Comparison of ENCODE assay signal across 8 cellular contexts in genomic region chr6:37547564-37548061, GRCh38. TPM values are rescaled to one million over a fixed set of nuclear protein-coding genes. Genes with fewer than 3 reads are reported as not detected.
DNase-seq lines count a peak whose midpoint lies in the region; ATAC-seq and TF ChIP-seq lines count a peak whose summit lies in the region.

No MANE protein-coding gene starts in this region.

- H3K9me2 ChIP-seq in MM.1S (replicated peaks; ENCODE audit: insufficient read depth, low read length): no peaks in the 10 kb centered on the region

- no peaks in the 10 kb centered on the region for H3K36me3 Mint-ChIP-seq in activated T-helper 1 cell treated with anti-CD3 and anti-CD28 coated beads, Interleukin-12 subunit alpha, Interleukin-12 subunit beta, Interleukin-2, Interleukin-4 antibody, amounts not matched to agents 30 ng/mL and 10 ng/mL and 1 ng/mL, durations not matched to agents 14 hours and 24 hours and 36 hours (ENCODE audit: low read depth)

- H3K36me3 ChIP-seq in mucosa of descending colon (ENCODE audit: low read depth): no peaks in the 10 kb centered on the region
- no peaks in the 10 kb centered on the region for H3K36me3 ChIP-seq in psoas muscle (ENCODE audit: insufficient read depth in 1 of 2, low read depth in 1 of 2)
- H3K36me3 ChIP-seq in MM.1S (replicated peaks; ENCODE audit: insufficient read depth, low read length): no peaks in the 10 kb centered on the region

- H3K27me3 Mint-ChIP-seq in activated T-helper 1 cell treated with anti-CD3 and anti-CD28 coated beads, Interleukin-12 subunit alpha, Interleukin-12 subunit beta, Interleukin-2, Interleukin-4 antibody, amounts not matched to agents 30 ng/mL and 10 ng/mL and 1 ng/mL, durations not matched to agents 14 hours and 24 hours and 36 hours (ENCODE audit: insufficient read depth): peaks cover 11% of the 10 kb centered on the region

- H4K20me1 ChIP-seq in MM.1S (ENCODE audit: insufficient read depth, low read length): no peaks in the 10 kb centered on the region

- H3K4me1 Mint-ChIP-seq in activated T-helper 1 cell treated with anti-CD3 and anti-CD28 coated beads, Interleukin-12 subunit alpha, Interleukin-12 subunit beta, Interleukin-2, Interleukin-4 antibody, amounts not matched to agents 30 ng/mL and 10 ng/mL and 1 ng/mL, durations not matched to agents 14 hours and 24 hours and 36 hours (ENCODE audit: low read depth): peaks cover 17% of the 10 kb centered on the region

- intact Hi-C loops in activated T-helper 1 cell treated with anti-CD3 and anti-CD28 coated beads, Interleukin-12 subunit alpha, Interleukin-12 subunit beta, Interleukin-2, Interleukin-4 antibody, amounts not matched to agents 30 ng/mL and 10 ng/mL and 1 ng/mL, durations not matched to agents 14 hours and 24 hours and 36 hours (cut with micrococcal nuclease): no loop called here
- intact Hi-C loops in mucosa of descending colon (cut with DNase I, micrococcal nuclease): no loop called here
- intact Hi-C loops in psoas muscle (cut with DNase I): no loop called here

- no peaks in the 10 kb centered on the region for H3K9me3 ChIP-seq in mucosa of descending colon
- H3K9me3 ChIP-seq in psoas muscle: no peaks in the 10 kb centered on the region
- no peaks in the 10 kb centered on the region for H3K9me3 ChIP-seq in MM.1S (replicated peaks; ENCODE audit: insufficient read depth, low read length)

- H3K4me3 ChIP-seq in mucosa of descending colon (no peak overlapping the region), psoas muscle (no peak overlapping the region), MM.1S (ENCODE audit: low read length) (no peak overlapping the region)

- H3K4me2 ChIP-seq in MM.1S (ENCODE audit: low read depth, low read length): no peak overlapping the region

- TF ChIP-seq CTCF in mucosa of descending colon (IDR thresholded peaks at IDR 0.05) (no peak), psoas muscle (IDR thresholded peaks at IDR 0.05) (no peak), MM.1S (IDR thresholded peaks at IDR 0.05; ENCODE audit: low read length) (no peak)

- H3K9me3 Mint-ChIP-seq in activated T-helper 1 cell treated with anti-CD3 and anti-CD28 coated beads, Interleukin-12 subunit alpha, Interleukin-12 subunit beta, Interleukin-2, Interleukin-4 antibody, amounts not matched to agents 30 ng/mL and 10 ng/mL and 1 ng/mL, durations not matched to agents 14 hours and 24 hours and 36 hours: no peaks in the 10 kb centered on the region

- H3K27me3 ChIP-seq in psoas muscle (ENCODE audit: insufficient read depth in 3 of 3, low read length in 2 of 3): no peaks in the 10 kb centered on the region
- no peaks in the 10 kb centered on the region for H3K27me3 ChIP-seq in MM.1S (replicated peaks; ENCODE audit: insufficient read depth, low read length)

- H3K27ac Mint-ChIP-seq in activated T-helper 1 cell treated with anti-CD3 and anti-CD28 coated beads, Interleukin-12 subunit alpha, Interleukin-12 subunit beta, Interleukin-2, Interleukin-4 antibody, amounts not matched to agents 30 ng/mL and 10 ng/mL and 1 ng/mL, durations not matched to agents 14 hours and 24 hours and 36 hours: peak overlapping the region; percentile 61

- no peaks in the 10 kb centered on the region for H3F3A ChIP-seq in MM.1S (ENCODE audit: insufficient read depth, low read length)

- no peaks in the 10 kb centered on the region for H3K79me2 ChIP-seq in MM.1S (ENCODE audit: low read length)

- H3K27ac ChIP-seq in psoas muscle: no peak overlapping the region
- no peak overlapping the region for H3K27ac ChIP-seq in MM.1S (ENCODE audit: low read length)

- DNase-seq in ELR (ENCODE audit: low read depth): peak; percentile 41
- peak; percentile 7 for DNase-seq in KG1 (lab: John Stamatoyannopoulos, UW)
- peak; percentile 12 for DNase-seq in activated T-helper 1 cell treated with anti-CD3 and anti-CD28 coated beads, Interleukin-12 subunit alpha, Interleukin-12 subunit beta, Interleukin-2, Interleukin-4 antibody, amounts not matched to agents 30 ng/mL and 10 ng/mL and 1 ng/mL, durations not matched to agents 14 hours and 24 hours and 36 hours (ENCODE audit: low spot score)
- no peak for DNase-seq in mucosa of descending colon
- no peak for DNase-seq in psoas muscle
- no peak for DNase-seq in MM.1S
- DNase-seq in putamen (ENCODE audit: low spot score): no peak

- no peak overlapping the region for H3K9ac ChIP-seq in MM.1S (ENCODE audit: low read length)

- 28 to 35% (median 33%) methylated on average over 8 of the region's 8 CpGs for WGBS in psoas muscle, 3 donors

- ATAC-seq in mucosa of descending colon: peak; percentile 56
- ATAC-seq in GM19463 (IDR thresholded peaks at IDR 0.05; ENCODE audit: unreplicated experiment): no peak
- ATAC-seq in psoas muscle: no peak

- H2AFZ ChIP-seq in MM.1S (ENCODE audit: low read length): no peak overlapping the region

- peak overlapping the region; percentile 51 for H3K4me3 Mint-ChIP-seq in activated T-helper 1 cell treated with anti-CD3 and anti-CD28 coated beads, Interleukin-12 subunit alpha, Interleukin-12 subunit beta, Interleukin-2, Interleukin-4 antibody, amounts not matched to agents 30 ng/mL and 10 ng/mL and 1 ng/mL, durations not matched to agents 14 hours and 24 hours and 36 hours

- H3K4me1 ChIP-seq in mucosa of descending colon (ENCODE audit: low read depth): no peaks in the 10 kb centered on the region
- no peaks in the 10 kb centered on the region for H3K4me1 ChIP-seq in psoas muscle
- H3K4me1 ChIP-seq in MM.1S (ENCODE audit: low read length): no peaks in the 10 kb centered on the region

RNA-seq across cellular contexts. Expression of gene CCDC167, which starts 47.9 kb away (rescaled TPM):
- 66.6 and 72.4 TPM in 2 replicates for total RNA-seq in activated T-helper 1 cell treated with anti-CD3 and anti-CD28 coated beads, Interleukin-12 subunit alpha, Interleukin-12 subunit beta, Interleukin-2, Interleukin-4 antibody, amounts not matched to agents 30 ng/mL and 10 ng/mL and 1 ng/mL, durations not matched to agents 14 hours and 24 hours and 36 hours
- total RNA-seq in mucosa of descending colon: 10 to 100 TPM in 2 of 3 donors, 1 to 10 TPM in 1; 5.4 to 13.4 (median 12.1) TPM
- total RNA-seq in psoas muscle: 10 to 100 TPM; 11.5 to 15.7 (median 14.3) TPM
- 10 to 100 TPM; 31.4 to 50.8 (median 38.7) TPM for polyA plus RNA-seq in psoas muscle

Comparison
In these comparisons a context has a peak if more than half of its experiments do, and no peak if none do; other contexts are left out.
1. DNase-seq: peak in ELR (single experiment), KG1 (single experiment) and activated T-helper 1 cell treated with anti-CD3 and anti-CD28 coated beads, Interleukin-12 subunit alpha, Interleukin-12 subunit beta, Interleukin-2, Interleukin-4 antibody, amounts not matched to agents 30 ng/mL and 10 ng/mL and 1 ng/mL, durations not matched to agents 14 hours and 24 hours and 36 hours (single experiment); none in mucosa of descending colon (0 of 3), psoas muscle (0 of 2), MM.1S (single experiment) and putamen (single experiment).